In the genomic region with DNA sequence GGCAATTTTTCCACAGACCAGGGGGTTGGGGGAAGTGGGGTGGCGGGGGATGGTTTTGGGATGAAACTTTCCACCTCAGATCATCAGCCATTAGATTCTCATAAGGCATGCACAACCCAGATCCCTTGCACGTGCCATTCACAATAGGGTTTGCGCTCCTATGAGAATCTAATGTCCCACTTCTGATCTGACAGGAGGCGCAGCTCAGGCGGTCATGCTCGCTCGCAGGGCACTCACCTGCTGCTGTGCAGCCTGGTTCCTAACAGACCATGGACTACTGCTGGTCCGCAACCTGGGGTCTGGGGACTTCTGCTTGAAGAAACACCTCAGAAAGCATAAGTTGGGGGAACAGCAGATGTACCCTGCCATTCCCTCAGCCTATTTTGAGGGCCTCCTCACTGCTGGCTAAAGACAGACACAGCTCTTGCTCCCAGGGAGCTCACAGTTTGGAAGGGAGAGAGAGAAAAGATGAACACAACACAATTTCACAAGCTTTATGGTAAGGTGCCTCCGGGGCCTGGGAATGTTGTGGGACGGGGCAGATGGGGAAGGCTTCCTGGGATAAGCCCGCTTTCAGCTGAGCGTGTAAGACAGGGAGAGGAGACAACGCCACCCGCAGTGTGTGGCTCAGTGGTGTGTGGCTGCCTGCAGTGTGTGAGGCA, we compare ENCODE assay signal across 1 cellular context.
TF ChIP-seq lines count a peak whose summit lies in the region.

No MANE protein-coding gene starts in this region.

TF ChIP-seq in K562, 482 proteins besides CTCF, POLR2A, EP300 and RAD21:
- TF ChIP-seq POLR2AphosphoS2 (IDR thresholded peaks at IDR 0.05; ENCODE audit: low read length) (no peak), FOS (IDR thresholded peaks at IDR 0.05; ENCODE audit: extremely low read depth, insufficient read length) (no peak), ZNF143 (CRISPR knock-in tag; IDR thresholded peaks at IDR 0.05) (no peak), ZNF41 (CRISPR knock-in tag; conservative IDR thresholded peaks at IDR 0.05) (no peak), IFI16 (CRISPR knock-in tag; IDR thresholded peaks at IDR 0.05) (no peak), HMG20A (CRISPR knock-in tag; conservative IDR thresholded peaks at IDR 0.05) (no peak), GTF2A2 (tag; IDR thresholded peaks at IDR 0.05) (no peak), CHD2 (IDR thresholded peaks at IDR 0.05; ENCODE audit: low read depth, low read length) (no peak), ZNF224 (CRISPR knock-in tag; IDR thresholded peaks at IDR 0.05) (no peak), DMBX1 (CRISPR knock-in tag; IDR thresholded peaks at IDR 0.05; ENCODE audit: borderline replicate concordance) (no peak), RBM39 (optimal IDR thresholded peaks at IDR 0.05; ENCODE audit: low read depth, low read length) (no peak), ZNF699 (CRISPR knock-in tag; IDR thresholded peaks at IDR 0.05; ENCODE audit: insufficient replicate concordance) (no peak), HNRNPL (IDR thresholded peaks at IDR 0.05; ENCODE audit: low read depth, low read length) (no peak), HDAC6 (IDR thresholded peaks at IDR 0.05; ENCODE audit: low read depth, low read length) (no peak), CREB1 (IDR thresholded peaks at IDR 0.05) (no peak), CREB1 (CRISPR knock-in tag; IDR thresholded peaks at IDR 0.05) (no peak)
- TF ChIP-seq, protein P1, sequence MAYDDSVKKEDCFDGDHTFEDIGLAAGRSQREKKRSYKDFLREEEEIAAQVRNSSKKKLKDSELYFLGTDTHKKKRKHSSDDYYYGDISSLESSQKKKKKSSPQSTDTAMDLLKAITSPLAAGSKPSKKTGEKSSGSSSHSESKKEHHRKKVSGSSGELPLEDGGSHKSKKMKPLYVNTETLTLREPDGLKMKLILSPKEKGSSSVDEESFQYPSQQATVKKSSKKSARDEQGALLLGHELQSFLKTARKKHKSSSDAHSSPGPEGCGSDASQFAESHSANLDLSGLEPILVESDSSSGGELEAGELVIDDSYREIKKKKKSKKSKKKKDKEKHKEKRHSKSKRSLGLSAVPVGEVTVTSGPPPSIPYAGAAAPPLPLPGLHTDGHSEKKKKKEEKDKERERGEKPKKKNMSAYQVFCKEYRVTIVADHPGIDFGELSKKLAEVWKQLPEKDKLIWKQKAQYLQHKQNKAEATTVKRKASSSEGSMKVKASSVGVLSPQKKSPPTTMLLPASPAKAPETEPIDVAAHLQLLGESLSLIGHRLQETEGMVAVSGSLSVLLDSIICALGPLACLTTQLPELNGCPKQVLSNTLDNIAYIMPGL (CRISPR knock-in tag; IDR thresholded peaks at IDR 0.05), result no peak
